Comparison of ENCODE assay signal across 30 cellular contexts in the genomic region with DNA sequence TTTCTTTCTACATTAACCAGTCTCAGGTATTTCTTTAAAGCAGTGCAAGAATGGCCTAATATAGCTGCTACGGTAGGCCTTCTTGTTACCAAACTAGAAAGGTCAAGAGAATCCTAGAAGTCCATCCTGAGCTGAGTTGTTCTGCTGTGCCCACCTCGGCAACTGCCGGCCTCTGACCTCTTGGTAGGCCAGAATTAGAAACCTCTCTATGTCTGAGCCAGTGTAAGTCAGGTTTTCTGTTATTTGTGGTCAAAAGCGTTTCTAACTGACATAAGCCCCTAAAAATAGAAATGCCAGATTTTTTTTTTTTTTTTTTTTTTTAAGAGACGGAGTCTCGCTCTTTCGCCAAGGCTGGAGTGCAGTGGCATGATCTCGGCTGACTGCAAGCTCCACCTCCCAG. TPM values are rescaled to one million over a fixed set of nuclear protein-coding genes. Genes with fewer than 3 reads are reported as not detected.
A peak's percentile ranks its signal among the peaks of the same experiment; 100 is the strongest.
DNase-seq lines count a peak whose midpoint lies in the region; ATAC-seq, FAIRE-seq and TF ChIP-seq lines count a peak whose summit lies in the region.
"Had no signal": no experiment of that assay in that cellular context is flagged by ENCODE, and none has a peak within 500 bp of the region (broad histone marks: within the 10 kb centered on the region; RNA-seq: fewer than 3 reads in every experiment).

No MANE protein-coding gene starts in this region.

- WGBS in K562 (ENCODE audit: insufficient coverage, low coverage, missing lambda C conversion rate): 22% methylated on average over 5 of the region's 8 CpGs

- no peak overlapping the region for H3K4me3 Mint-ChIP-seq in activated T-cell treated with anti-CD3 and anti-CD28 coated beads, Interleukin-2, amount 50 U/mL, for 72 hours
- H3K4me3 Mint-ChIP-seq: activated CD4-positive, alpha-beta T cell treated with anti-CD3 and anti-CD28 coated beads, Interleukin-2, amount 10 ng/mL, durations not matched to agents 7 days and 5 days; activated T-cell treated with anti-CD3 and anti-CD28 coated beads, Interleukin-2, amount 50 U/mL, for 4 hours; natural killer cell treated with Interleukin-12 subunit alpha and Interleukin-12 subunit beta and Interleukin-15 and Interleukin-18, amount 100 ng/mL, for 72 hours; WTC11 had no signal

- no peak overlapping the region for H3K27ac Mint-ChIP-seq in activated T-cell treated with anti-CD3 and anti-CD28 coated beads, Interleukin-2, amount 50 U/mL, for 72 hours
- H3K27ac Mint-ChIP-seq: activated CD4-positive, alpha-beta T cell treated with anti-CD3 and anti-CD28 coated beads, Interleukin-2, amount 10 ng/mL, durations not matched to agents 7 days and 5 days; natural killer cell treated with Interleukin-12 subunit alpha and Interleukin-12 subunit beta and Interleukin-15 and Interleukin-18, amount 100 ng/mL, for 72 hours; WTC11 had no signal

- H3K36me3 ChIP-seq in K562 (ENCODE audit: control insufficient read depth, insufficient read depth, low read length) (no peaks in the 10 kb centered on the region), tibial artery (no peaks in the 10 kb centered on the region)
- H3K36me3 ChIP-seq: ovary, transverse colon had no signal

- H3K27me3 ChIP-seq in K562 (ENCODE audit: control insufficient read depth in 2 of 2, insufficient read depth in 2 of 2, low read length in 2 of 2): peaks cover 0 to 3% of the 10 kb centered on the region in 2 experiments; a peak in 1 of 5 replicates
- no peaks in the 10 kb centered on the region for H3K27me3 ChIP-seq in tibial artery
- H3K27me3 ChIP-seq: ovary, transverse colon had no signal

- H3K79me2 ChIP-seq in K562 (ENCODE audit: control insufficient read depth, insufficient read depth, low read length): no peaks in the 10 kb centered on the region

- H3K4me1 ChIP-seq in K562 (replicated peaks in 1 of 2; ENCODE audit: control insufficient read depth in 2 of 2, insufficient read depth in 2 of 2, low read length in 2 of 2) (no peaks in the 10 kb centered on the region), tibial artery (peaks cover 0 to 34% (median 20%) of the 10 kb centered on the region in 4 donors)

- DNase-seq in K562 (ENCODE audit: extremely low read depth in 1 of 4, low spot score in 3 of 4) (no peak), tibial artery (no peak), H4 (ENCODE audit: low spot score) (no peak)
- no peak for DNase-seq in activated T-cell treated with anti-CD3 and anti-CD28 coated beads, Interleukin-2, amount 50 U/mL, for 72 hours
- DNase-seq in stimulated activated CD8-positive, alpha-beta memory T cell treated with anti-CD3 and anti-CD28 coated beads, Interleukin-4, amount 100 ng/mL, for 48 hours: no peak
- DNase-seq: activated CD4-positive, alpha-beta T cell treated with anti-CD3 and anti-CD28 coated beads, Interleukin-2, amount 10 ng/mL, durations not matched to agents 7 days and 5 days; activated naive CD4-positive, alpha-beta T cell; activated T-cell treated with anti-CD3 and anti-CD28 coated beads, Interleukin-2, amount 50 U/mL, for 4 hours; C1 segment of cervical spinal cord; COR-L47; effector CD8-positive, alpha-beta T cell; kidney; NCI-H524; ovary; PC-9; retina; SHP77 treated with DMSO at 0.1 percent for 48 hours; stimulated activated CD4-positive, alpha-beta T cell treated with anti-CD3 and anti-CD28 coated beads, Interleukin-2, amount 100 ng/mL, for 24 hours; SW 1271; T1000 had no signal

- in situ Hi-C loops in K562 (cut with MboI): no loop called here

- H3K9me3 ChIP-seq in K562 (replicated peaks; ENCODE audit: control insufficient read depth, insufficient read depth, low read depth, low read length) (no peaks in the 10 kb centered on the region), tibial artery (no peaks in the 10 kb centered on the region)
- H3K9me3 ChIP-seq: ovary, transverse colon had no signal

- CTCF ChIA-PET in K562 (lab: Yijun Ruan, JAX; ENCODE audit: low intra/inter-chr PET ratio): no interaction called here

- H3K27ac ChIP-seq in K562 (ENCODE audit: extremely low read depth, low read depth, low read length) (no peak overlapping the region), tibial artery (peak overlapping the region; percentile 19 to 44)
- H3K27ac ChIP-seq: epithelial cell of prostate, KMS-11, ovary, PC-9 had no signal

- H3K4me3 ChIP-seq in K562: no peak overlapping the region
- H3K4me3 ChIP-seq in tibial artery: no peak overlapping the region
- H3K4me3 ChIP-seq: ovary, PC-9, transverse colon had no signal

- no peak for TF ChIP-seq POLR2A in K562 (conservative IDR thresholded peaks at IDR 0.05)

- no peaks in the 10 kb centered on the region for H3K27me3 Mint-ChIP-seq in activated T-cell treated with anti-CD3 and anti-CD28 coated beads, Interleukin-2, amount 50 U/mL, for 72 hours (ENCODE audit: low read depth)

- no peak overlapping the region for H2AFZ ChIP-seq in K562 (ENCODE audit: low read depth, low read length)
- H2AFZ ChIP-seq: PC-9 had no signal

- H3K36me3 Mint-ChIP-seq in activated T-cell treated with anti-CD3 and anti-CD28 coated beads, Interleukin-2, amount 50 U/mL, for 72 hours (ENCODE audit: insufficient read depth in 2 of 2): no peaks in the 10 kb centered on the region
- H3K36me3 Mint-ChIP-seq: natural killer cell treated with Interleukin-12 subunit alpha and Interleukin-12 subunit beta and Interleukin-15 and Interleukin-18, amount 100 ng/mL, for 72 hours; WTC11 had no signal

- no TSS peak for BruUV-seq in K562 (replicated peaks; lab: Mats Ljungman, UMichigan)

- no peaks in the 10 kb centered on the region for H3K9me3 Mint-ChIP-seq in activated T-cell treated with anti-CD3 and anti-CD28 coated beads, Interleukin-2, amount 50 U/mL, for 72 hours
- H3K9me3 Mint-ChIP-seq: activated CD4-positive, alpha-beta T cell treated with anti-CD3 and anti-CD28 coated beads, Interleukin-2, amount 10 ng/mL, durations not matched to agents 7 days and 5 days; activated T-cell treated with anti-CD3 and anti-CD28 coated beads, Interleukin-2, amount 50 U/mL, for 4 hours; natural killer cell treated with Interleukin-12 subunit alpha and Interleukin-12 subunit beta and Interleukin-15 and Interleukin-18, amount 100 ng/mL, for 72 hours; WTC11 had no signal

- no peak for FAIRE-seq in K562 (lab: Jason Lieb, UNC)
- FAIRE-seq: colon, H1, kidney had no signal

- TF ChIP-seq EP300 in K562 (IDR thresholded peaks at IDR 0.05; ENCODE audit: low read length): no peak

- H3K9me1 ChIP-seq in K562 (ENCODE audit: control insufficient read depth, insufficient read depth, low read length): no peaks in the 10 kb centered on the region

- POLR2A ChIA-PET in K562 (lab: Yijun Ruan, JAX): no interaction called here

- ATAC-seq in GM18873 (IDR thresholded peaks at IDR 0.05; ENCODE audit: low FRiP score, unreplicated experiment) (peak; percentile 80), HG03039 (IDR thresholded peaks at IDR 0.05; ENCODE audit: unreplicated experiment) (peak; percentile 70), K562 (no peak)
- no peak for ATAC-seq in activated T-cell treated with anti-CD3 and anti-CD28 coated beads, Interleukin-2, amount 50 U/mL, for 72 hours (replicated peaks in 1 of 2)
- ATAC-seq: activated T-cell treated with anti-CD3 and anti-CD28 coated beads, Interleukin-2, amount 50 U/mL, for 4 hours; natural killer cell treated with Interleukin-12 subunit alpha and Interleukin-12 subunit beta and Interleukin-15 and Interleukin-18, amount 100 ng/mL, for 72 hours; WTC11 had no signal

- H4K20me1 ChIP-seq in K562 (replicated peaks; ENCODE audit: control insufficient read depth, insufficient read depth, low read length): no peaks in the 10 kb centered on the region

- H3K4me1 Mint-ChIP-seq in activated T-cell treated with anti-CD3 and anti-CD28 coated beads, Interleukin-2, amount 50 U/mL, for 72 hours (ENCODE audit: low read depth): no peaks in the 10 kb centered on the region
- H3K4me1 Mint-ChIP-seq: activated CD4-positive, alpha-beta T cell treated with anti-CD3 and anti-CD28 coated beads, Interleukin-2, amount 10 ng/mL, durations not matched to agents 7 days and 5 days had no signal

- intact Hi-C loops in K562 (cut with micrococcal nuclease): no loop called here
- intact Hi-C loops in tibial artery (cut with DNase I; ENCODE audit: low total_unique reads): no loop called here

- H3K4me2 ChIP-seq in K562 (ENCODE audit: insufficient read depth, low read length): no peak overlapping the region
- H3K4me2 ChIP-seq: KMS-11, PC-9 had no signal

- TF ChIP-seq CTCF in K562 (IDR thresholded peaks at IDR 0.05 in 2 of 3, conservative IDR thresholded peaks at IDR 0.05 in 1 of 3; ENCODE audit: insufficient read depth in 2 of 3, low read depth in 1 of 3, low read length in 3 of 3): no peak
- TF ChIP-seq CTCF in tibial artery (IDR thresholded peaks at IDR 0.05): no peak

- H3K9ac ChIP-seq in K562 (ENCODE audit: insufficient read depth in 1 of 2, low read depth in 2 of 2, low read length in 2 of 2): no peak overlapping the region
- H3K9ac ChIP-seq: KMS-11 had no signal

- TF ChIP-seq RAD21 in K562 (CRISPR knock-in tag; conservative IDR thresholded peaks at IDR 0.05 in 1 of 2, IDR thresholded peaks at IDR 0.05 in 1 of 2): no peak

TF ChIP-seq in K562, 482 proteins besides CTCF, POLR2A, EP300 and RAD21:
- 0 out of 2 replicates have a peak, but pooled peaks have one; percentile 1 for TF ChIP-seq L3MBTL2 (IDR thresholded peaks at IDR 0.05)
- TF ChIP-seq ZNF707 (CRISPR knock-in tag; conservative IDR thresholded peaks at IDR 0.05): no peak

RNA-seq across cellular contexts. Expression of a gene that starts 43.1 kb away (rescaled TPM):
- total RNA-seq in K562 (2011; cell fraction: chromatin; rRNA removed; ENCODE audit: low replicate concordance): not detected in 2 replicates
- total RNA-seq in K562 (2011; cell fraction: nucleolus; rRNA removed): not detected in 2 replicates
- not detected in 2 replicates for total RNA-seq in K562 (2011; cell fraction: nucleoplasm; rRNA removed)
- total RNA-seq in K562 (2014; rRNA removed) (not detected in 2 replicates), K562 (2014; rRNA removed; fragmentation: Illumina TruSeq; extraction: Trizol) (not detected in 2 replicates), K562 (2015; rRNA removed; fragmentation: Illumina TruSeq; extraction: Trizol) (not detected in 2 replicates), K562 (2021) (not detected in 2 replicates)
- polyA plus RNA-seq in K562 (2011; rRNA removed) (not detected in 2 replicates), K562 (2014; fragmentation: Illumina TruSeq; extraction: Trizol) (not detected in 2 replicates), K562 (2014; fragmentation: Nextera tagmentation; extraction: Ambion mirVana) (not detected), K562 (2014; rRNA removed) (not detected in 2 replicates)
- not detected in 2 replicates for polyA plus RNA-seq in K562 (2011; cell fraction: cytosol; rRNA removed)
- not detected in 2 replicates for polyA plus RNA-seq in K562 (2011; cell fraction: nucleus; rRNA removed)
- not detected in 2 replicates for polyA plus RNA-seq in K562 (2012)
- not detected in 2 replicates for polyA minus RNA-seq in K562 (2011; rRNA and poly(A)+ RNA removed)
- polyA minus RNA-seq in K562 (2011; cell fraction: cytosol; rRNA and poly(A)+ RNA removed): not detected in 2 replicates
- not detected in 2 replicates for polyA minus RNA-seq in K562 (2011; cell fraction: nucleus; rRNA and poly(A)+ RNA removed)
- total RNA-seq in H4 (2014; rRNA removed; shearing (Covaris generic)): 0.04 TPM in 1 of 2 replicates, not detected in the other
- not detected for total RNA-seq in activated T-cell treated with anti-CD3 and anti-CD28 coated beads, Interleukin-2, amount 50 U/mL, for 72 hours
- total RNA-seq: activated CD4-positive, alpha-beta T cell treated with anti-CD3 and anti-CD28 coated beads, Interleukin-2, amount 10 ng/mL, durations not matched to agents 7 days and 5 days; natural killer cell treated with Interleukin-12 subunit alpha and Interleukin-12 subunit beta and Interleukin-15 and Interleukin-18, amount 100 ng/mL, for 72 hours had no signal
- polyA plus RNA-seq: AG04450 had no signal

Comparison
In these comparisons a context has a peak if more than half of its experiments do, and no peak if none do; other contexts are left out.
1. ATAC-seq: peak in GM18873 (single experiment) and HG03039 (single experiment); none in K562 (single experiment) and activated T-cell treated with anti-CD3 and anti-CD28 coated beads, Interleukin-2, amount 50 U/mL, for 72 hours (0 of 2).